ENCODE assay signal across 8 cellular contexts in genomic region chr6:120056085-120056484, GRCh38.
DNase-seq lines count a peak whose midpoint lies in the region; ATAC-seq and TF ChIP-seq lines count a peak whose summit lies in the region.

No MANE protein-coding gene starts in this region.

- peak; percentile 80 for ATAC-seq in GM18868 (IDR thresholded peaks at IDR 0.05; ENCODE audit: unreplicated experiment)
- peak; percentile 61 for ATAC-seq in HG03060 (IDR thresholded peaks at IDR 0.05; ENCODE audit: low read depth, unreplicated experiment)
- ATAC-seq in right cardiac atrium, result no peak

- WGBS in right cardiac atrium, result 50% methylated on average over 7 of the region's 7 CpGs

- POLR2A ChIA-PET in AG04450 (lab: Yijun Ruan, JAX), result no interaction called here
- POLR2A ChIA-PET in CD4-positive, alpha-beta memory T cell (lab: Charles Lee; ENCODE audit: partially characterized antibody), result no interaction called here

- CTCF ChIA-PET in AG04450 (lab: Charles Lee), result interaction anchor here (0.6 kb wide), 1 partner anchor 908 kb away, joined by 3 read pairs; no protein-coding TSS in a partner anchor
- CTCF ChIA-PET in CD4-positive, alpha-beta memory T cell (lab: Charles Lee; ENCODE audit: partially characterized antibody), result no interaction called here

- intact Hi-C loops in CD4-positive, alpha-beta memory T cell (cut with micrococcal nuclease), result no loop called here
- intact Hi-C loops in right cardiac atrium (cut with DNase I), result no loop called here

- in situ Hi-C loops in astrocyte of the spinal cord (cut with HindIII; ENCODE audit: low sequenced_read_pairs), result no loop called here

- H3K4me3 ChIP-seq in AG04450 (ENCODE audit: low read depth, low read length), result no peak overlapping the region
- H3K4me3 ChIP-seq in astrocyte of the spinal cord (ENCODE audit: low read depth, low read length), result no peak overlapping the region
- H3K4me3 ChIP-seq in CD4-positive, alpha-beta memory T cell (ENCODE audit: low read length in 2 of 2), result no peak overlapping the region
- H3K4me3 ChIP-seq in right cardiac atrium (ENCODE audit: low read length), result no peak overlapping the region

- H3K27ac ChIP-seq in AG04450 (ENCODE audit: low read depth, low read length) (no peak overlapping the region), right cardiac atrium (ENCODE audit: low read length) (no peak overlapping the region)
- H3K27ac ChIP-seq in CD4-positive, alpha-beta memory T cell (ENCODE audit: low read depth, low read length), result no peak overlapping the region

- H3K27me3 ChIP-seq in AG04450 (ENCODE audit: control insufficient read depth, insufficient read depth, low read length), result no peaks in the 10 kb centered on the region
- H3K27me3 ChIP-seq in CD4-positive, alpha-beta memory T cell (ENCODE audit: insufficient read depth, low read length), result no peaks in the 10 kb centered on the region
- H3K27me3 ChIP-seq in right cardiac atrium (ENCODE audit: control insufficient read depth, insufficient read depth), result no peaks in the 10 kb centered on the region

- H3K9me3 ChIP-seq in AG04450 (ENCODE audit: control insufficient read depth, insufficient read depth, low read length) (peaks cover 6% of the 10 kb centered on the region; the same call in 1 of the 2 replicates), right cardiac atrium (ENCODE audit: control insufficient read depth, low read length) (no peaks in the 10 kb centered on the region)
- H3K9me3 ChIP-seq in CD4-positive, alpha-beta memory T cell (ENCODE audit: control insufficient read depth in 1 of 2, low read length in 2 of 2), result no peaks in the 10 kb centered on the region

- no peaks in the 10 kb centered on the region for H3K36me3 ChIP-seq in CD4-positive, alpha-beta memory T cell (ENCODE audit: insufficient read depth, low read length)

- peaks cover 0 to 14% (median 6%) of the 10 kb centered on the region in 8 donors for H3K9me3 Mint-ChIP-seq in CD4-positive, alpha-beta memory T cell

- H3K27ac Mint-ChIP-seq in CD4-positive, alpha-beta memory T cell, result no peak overlapping the region

- DNase-seq in AG04450 (ENCODE audit: low read depth, low spot score) (no peak), astrocyte of the spinal cord (ENCODE audit: low read depth, low spot score) (no peak), DMS114 treated with DMSO at 0.1 percent for 48 hours (lab: John Stamatoyannopoulos, UW; ENCODE audit: unreplicated experiment) (no peak), right cardiac atrium (no peak)
- no peak for DNase-seq in central memory CD4-positive, alpha-beta T cell
- no peak for DNase-seq in CD4-positive, alpha-beta memory T cell

- TF ChIP-seq CTCF in AG04450 (IDR thresholded peaks at IDR 0.05; ENCODE audit: low read depth, low read length) (peak; percentile 16; the same call in 1 of the 2 replicates), astrocyte of the spinal cord (IDR thresholded peaks at IDR 0.05; ENCODE audit: low read depth, low read length) (peak; percentile 36)

- no peaks in the 10 kb centered on the region for H3K36me3 Mint-ChIP-seq in CD4-positive, alpha-beta memory T cell

- H3K4me1 Mint-ChIP-seq in CD4-positive, alpha-beta memory T cell, result no peaks in the 10 kb centered on the region

- H3K4me3 Mint-ChIP-seq in CD4-positive, alpha-beta memory T cell, result no peak overlapping the region

- H3K4me1 ChIP-seq in CD4-positive, alpha-beta memory T cell (ENCODE audit: insufficient read depth, low read length), result no peaks in the 10 kb centered on the region
- H3K4me1 ChIP-seq in right cardiac atrium (ENCODE audit: control insufficient read depth, insufficient read depth, low read length), result no peaks in the 10 kb centered on the region

- no peaks in the 10 kb centered on the region for H3K27me3 Mint-ChIP-seq in CD4-positive, alpha-beta memory T cell

Comparison
In these comparisons a context has a peak if more than half of its experiments do, and no peak if none do; other contexts are left out.
1. ATAC-seq: peak in GM18868 (single experiment) and HG03060 (single experiment); none in right cardiac atrium (0 of 2).